In genomic region chr10:131755200-131755599, GRCh38 we compare ENCODE assay signal across 36 cellular contexts.
"Had no signal": no experiment of that assay in that cellular context is flagged by ENCODE, and none has a peak within 500 bp of the region (broad histone marks: within the 10 kb centered on the region; RNA-seq: fewer than 3 reads in every experiment).

No MANE protein-coding gene starts in this region.

- H3K4me3 ChIP-seq: body of pancreas, breast epithelium, Peyer's patch had no signal

- H3K9me3 ChIP-seq: body of pancreas, breast epithelium, Peyer's patch had no signal

- H3K27me3 ChIP-seq: body of pancreas, Peyer's patch had no signal

- H3K27me3 Mint-ChIP-seq: activated B cell treated with CpG ODN at 0.5 μM for 24 hours; activated CD4-positive, alpha-beta memory T cell treated with anti-CD3 and anti-CD28 coated beads, Interleukin-2, amount 10 ng/mL, durations not matched to agents 7 days and 5 days; activated CD8-positive, alpha-beta memory T cell treated with anti-CD3 and anti-CD28 coated beads, Interleukin-2, amount 10 ng/mL, durations not matched to agents 7 days and 5 days; activated naive CD4-positive, alpha-beta T cell treated with anti-CD3 and anti-CD28 coated beads, Interleukin-2, amount 50 U/mL, for 24 hours; activated naive CD8-positive, alpha-beta T cell treated with anti-CD3 and anti-CD28 coated beads, Interleukin-2, amount 10 ng/mL, durations not matched to agents 7 days and 5 days had no signal

- H3K4me3 Mint-ChIP-seq: activated B cell treated with CpG ODN at 0.5 μM for 24 hours; activated CD4-positive, alpha-beta memory T cell treated with anti-CD3 and anti-CD28 coated beads, Interleukin-2, amount 10 ng/mL, durations not matched to agents 7 days and 5 days; activated CD8-positive, alpha-beta memory T cell treated with anti-CD3 and anti-CD28 coated beads, Interleukin-2, amount 10 ng/mL, durations not matched to agents 7 days and 5 days; activated naive CD4-positive, alpha-beta T cell treated with anti-CD3 and anti-CD28 coated beads, Interleukin-2, amount 50 U/mL, for 24 hours; activated naive CD8-positive, alpha-beta T cell treated with anti-CD3 and anti-CD28 coated beads, Interleukin-2, amount 10 ng/mL, durations not matched to agents 7 days and 5 days had no signal

- H3K4me1 Mint-ChIP-seq: activated CD4-positive, alpha-beta memory T cell treated with anti-CD3 and anti-CD28 coated beads, Interleukin-2, amount 10 ng/mL, durations not matched to agents 7 days and 5 days; activated CD8-positive, alpha-beta memory T cell treated with anti-CD3 and anti-CD28 coated beads, Interleukin-2, amount 10 ng/mL, durations not matched to agents 7 days and 5 days; activated naive CD4-positive, alpha-beta T cell treated with anti-CD3 and anti-CD28 coated beads, Interleukin-2, amount 50 U/mL, for 24 hours; activated naive CD8-positive, alpha-beta T cell treated with anti-CD3 and anti-CD28 coated beads, Interleukin-2, amount 10 ng/mL, durations not matched to agents 7 days and 5 days had no signal

- H3K36me3 Mint-ChIP-seq: activated CD8-positive, alpha-beta memory T cell treated with anti-CD3 and anti-CD28 coated beads, Interleukin-2, amount 10 ng/mL, durations not matched to agents 7 days and 5 days; activated naive CD4-positive, alpha-beta T cell treated with anti-CD3 and anti-CD28 coated beads, Interleukin-2, amount 50 U/mL, for 24 hours; activated naive CD8-positive, alpha-beta T cell treated with anti-CD3 and anti-CD28 coated beads, Interleukin-2, amount 10 ng/mL, durations not matched to agents 7 days and 5 days had no signal

- H3K9me3 Mint-ChIP-seq: activated B cell treated with CpG ODN at 0.5 μM for 24 hours; activated CD4-positive, alpha-beta memory T cell treated with anti-CD3 and anti-CD28 coated beads, Interleukin-2, amount 10 ng/mL, durations not matched to agents 7 days and 5 days; activated naive CD4-positive, alpha-beta T cell treated with anti-CD3 and anti-CD28 coated beads, Interleukin-2, amount 50 U/mL, for 24 hours; activated naive CD8-positive, alpha-beta T cell treated with anti-CD3 and anti-CD28 coated beads, Interleukin-2, amount 10 ng/mL, durations not matched to agents 7 days and 5 days had no signal

- H3K36me3 ChIP-seq: breast epithelium, Peyer's patch had no signal

- H3K4me1 ChIP-seq: body of pancreas, breast epithelium, Peyer's patch had no signal

- H3K27ac ChIP-seq: body of pancreas, breast epithelium, Peyer's patch, VCaP had no signal

- H3K27ac Mint-ChIP-seq: activated B cell treated with CpG ODN at 0.5 μM for 24 hours; activated CD4-positive, alpha-beta memory T cell treated with anti-CD3 and anti-CD28 coated beads, Interleukin-2, amount 10 ng/mL, durations not matched to agents 7 days and 5 days; activated CD8-positive, alpha-beta memory T cell treated with anti-CD3 and anti-CD28 coated beads, Interleukin-2, amount 10 ng/mL, durations not matched to agents 7 days and 5 days; activated naive CD4-positive, alpha-beta T cell treated with anti-CD3 and anti-CD28 coated beads, Interleukin-2, amount 50 U/mL, for 24 hours; activated naive CD8-positive, alpha-beta T cell treated with anti-CD3 and anti-CD28 coated beads, Interleukin-2, amount 10 ng/mL, durations not matched to agents 7 days and 5 days had no signal

- DNase-seq: activated B cell treated with CpG ODN at 0.5 μM for 24 hours; activated CD4-positive, alpha-beta memory T cell treated with anti-CD3 and anti-CD28 coated beads, Interleukin-2, amount 10 ng/mL, durations not matched to agents 7 days and 5 days; activated CD4-positive, alpha-beta T cell treated with anti-CD3 and anti-CD28 coated beads for 48 hours; activated CD4-positive, CD25-positive, alpha-beta regulatory T cell treated with anti-CD3 and anti-CD28 coated beads, Interleukin-2, amount 50 U/mL, for 72 hours; activated CD8-positive, alpha-beta memory T cell treated with anti-CD3 and anti-CD28 coated beads for 24 hours; activated CD8-positive, alpha-beta memory T cell treated with anti-CD3 and anti-CD28 coated beads, Interleukin-2, amount 10 ng/mL, durations not matched to agents 7 days and 5 days; activated CD8-positive, alpha-beta memory T cell treated with anti-CD3 and anti-CD28 coated beads, Interleukin-2, amount 50 U/mL, for 48 hours; activated gamma-delta T cell; activated naive CD4-positive, alpha-beta T cell treated with Interleukin-2 at 50 U/mL for 16 hours; activated naive CD8-positive, alpha-beta T cell treated with anti-CD3 and anti-CD28 coated beads, Interleukin-2, amount 10 ng/mL, durations not matched to agents 7 days and 5 days; activated T-cell treated with anti-CD3 and anti-CD28 coated beads, Interleukin-2, amount 50 U/mL, for 48 hours; amygdala; body of pancreas; Karpas-422; MM.1S; NCI-H1092 treated with DMSO at 0.1 percent for 48 hours; NCI-H1417; NCI-H146; NCI-H187; NCI-H2029 treated with DMSO at 0.1 percent for 48 hours; NCI-H2107; NCI-H2171; NCI-H510A; NCI-H526; NCI-H748 treated with DMSO at 0.1 percent for 48 hours; NK-92 treated with Interleukin-12 subunit alpha and Interleukin-12 subunit beta, amount 100 ng/mL, for 24 hours; PC-3; Peyer's patch; RPMI8226; SHP77 treated with DMSO at 0.1 percent for 48 hours; T-helper 1 cell; T-helper 2 cell; T-helper 9 cell had no signal
